ENCODE assay signal across 8 cellular contexts in genomic region chr2:98730851-98731708, GRCh38. TPM values are rescaled to one million over a fixed set of nuclear protein-coding genes. Genes with fewer than 3 reads are reported as not detected.
A peak's percentile ranks its signal among the peaks of the same experiment; 100 is the strongest.
DNase-seq lines count a peak whose midpoint lies in the region; ATAC-seq, FAIRE-seq and TF ChIP-seq lines count a peak whose summit lies in the region.

MGAT4A (minus strand) TSS chr2:98731132; CDS start chr2:98726332, 4,800 bp downstream.

- H3K79me2 ChIP-seq in mammary epithelial cell (ENCODE audit: insufficient read depth, low read length) (no peaks in the 10 kb centered on the region), keratinocyte (ENCODE audit: control insufficient read depth, insufficient read depth, low read length) (no peaks in the 10 kb centered on the region)

- H3K27ac ChIP-seq in VCaP (peak within 1 kb of the TSS; percentile 78), mammary epithelial cell (ENCODE audit: insufficient read depth, low read depth, low read length) (no peak within 1 kb of the TSS), keratinocyte (ENCODE audit: control insufficient read depth, insufficient read depth, low read length) (no peak within 1 kb of the TSS)

- ATAC-seq in GM21619 (IDR thresholded peaks at IDR 0.05; ENCODE audit: unreplicated experiment): peak; percentile 71

- FAIRE-seq in keratinocyte (lab: Jason Lieb, UNC): no peak

- in situ Hi-C loops in mammary epithelial cell (cut with MboI; ENCODE audit: low sequenced_read_pairs in 2 of 2): no loop called here

- H3K9me1 ChIP-seq in keratinocyte (ENCODE audit: control insufficient read depth, extremely low read depth, insufficient read depth, low read length): no peaks in the 10 kb centered on the region

- TF ChIP-seq CTCF in VCaP (conservative IDR thresholded peaks at IDR 0.05): peak; percentile 39
- peak in 1 of 2 donors; percentile 43 for TF ChIP-seq CTCF in mammary epithelial cell (conservative IDR thresholded peaks at IDR 0.05 in 1 of 2, IDR thresholded peaks at IDR 0.05 in 1 of 2; ENCODE audit: extremely low read depth in 1 of 2, insufficient read depth in 1 of 2, low read depth in 1 of 2, low read length in 2 of 2)
- TF ChIP-seq CTCF in keratinocyte (optimal IDR thresholded peaks at IDR 0.05 in 1 of 3, IDR thresholded peaks at IDR 0.05 in 1 of 3, conservative IDR thresholded peaks at IDR 0.05 in 1 of 3; ENCODE audit: extremely low read depth in 1 of 3, insufficient read depth in 2 of 3, low read length in 3 of 3): peak in 1 of 3 experiments; percentile 31

- BruUV-seq in mammary epithelial cell (replicated peaks; lab: Mats Ljungman, UMichigan): no TSS peak

- no peaks in the 10 kb centered on the region for H3K9me3 ChIP-seq in mammary epithelial cell (replicated peaks; ENCODE audit: insufficient read depth, low read length)
- H3K9me3 ChIP-seq in keratinocyte (ENCODE audit: control insufficient read depth, low read depth, low read length): no peaks in the 10 kb centered on the region

- peak within 1 kb of the TSS; percentile 21 for H3K9ac ChIP-seq in mammary epithelial cell (ENCODE audit: insufficient read depth, low read length)
- H3K9ac ChIP-seq in keratinocyte (ENCODE audit: control insufficient read depth, extremely low read depth, insufficient read depth, low read length): peak within 1 kb of the TSS; percentile 64

- H3K4me3 ChIP-seq in mammary epithelial cell (replicated peaks in 1 of 3; ENCODE audit: insufficient read depth in 1 of 3, low read depth in 2 of 3, low read length in 3 of 3): peak within 1 kb of the TSS; percentile 65 to 72 (median 68)
- peak within 1 kb of the TSS; percentile 45 to 72 (median 67) for H3K4me3 ChIP-seq in keratinocyte (ENCODE audit: control insufficient read depth in 2 of 3, extremely low read depth in 1 of 3, insufficient read depth in 2 of 3, low read depth in 1 of 3, low read length in 3 of 3)

- DNase-seq in GM04504 (ENCODE audit: low read depth) (peak; percentile 2), Kasumi-1 (lab: John Stamatoyannopoulos, UW) (peak; percentile 48 to 53), mammary epithelial cell (peak; percentile 43), keratinocyte (ENCODE audit: low read depth, low spot score) (no peak)
- DNase-seq in stimulated activated CD4-positive, alpha-beta T cell treated with anti-CD3 and anti-CD28 coated beads, Interleukin-15, amount 100 ng/mL, for 1 hour (ENCODE audit: low read depth in 1 of 2, low spot score in 1 of 2): peak; percentile 60 to 70
- DNase-seq in NK-92 treated with Interleukin-12 subunit alpha and Interleukin-12 subunit beta, amount 100 ng/mL, for 24 hours (lab: John Stamatoyannopoulos, UW): no peak

- H3K4me1 ChIP-seq in mammary epithelial cell (ENCODE audit: insufficient read depth, low read length) (peaks cover 15% of the 10 kb centered on the region), keratinocyte (ENCODE audit: control insufficient read depth, extremely low read depth, insufficient read depth, low read length) (peaks cover 7% of the 10 kb centered on the region)

- no peaks in the 10 kb centered on the region for H4K20me1 ChIP-seq in mammary epithelial cell (ENCODE audit: insufficient read depth, low read length)
- no peaks in the 10 kb centered on the region for H4K20me1 ChIP-seq in keratinocyte (ENCODE audit: control insufficient read depth, extremely low read depth, insufficient read depth, low read length)

- no peaks in the 10 kb centered on the region for H3K27me3 ChIP-seq in mammary epithelial cell (ENCODE audit: insufficient read depth, low read length)
- peaks cover 5% of the 10 kb centered on the region for H3K27me3 ChIP-seq in keratinocyte (ENCODE audit: control insufficient read depth, extremely low read depth, insufficient read depth, low read length)

- intact Hi-C loops in mammary epithelial cell (cut with micrococcal nuclease): loop anchor here (1.0 to 10.0 kb wide), 5 partner anchors 66 to 336 kb away; no protein-coding TSS in a partner anchor

- H2AFZ ChIP-seq in mammary epithelial cell (ENCODE audit: low read depth, low read length) (peak within 1 kb of the TSS; percentile 97), keratinocyte (ENCODE audit: control insufficient read depth, low read length) (peak within 1 kb of the TSS; percentile 49)

- no peaks in the 10 kb centered on the region for H3K36me3 ChIP-seq in mammary epithelial cell (ENCODE audit: insufficient read depth, low read length)
- no peaks in the 10 kb centered on the region for H3K36me3 ChIP-seq in keratinocyte (ENCODE audit: control insufficient read depth in 2 of 2, extremely low read depth in 1 of 2, insufficient read depth in 2 of 2, low read length in 2 of 2)

- CTCF ChIA-PET in mammary epithelial cell (lab: Charles Lee; ENCODE audit: low non-redundant PET): interaction anchor here (0.6 to 1.1 kb wide), 3 partner anchors 82 to 976 kb away, joined by 5 to 8 read pairs (median 6); no protein-coding TSS in a partner anchor

- peak within 1 kb of the TSS; percentile 95 for H3K4me2 ChIP-seq in mammary epithelial cell (ENCODE audit: insufficient read depth, low read depth, low read length)
- peak within 1 kb of the TSS; percentile 93 for H3K4me2 ChIP-seq in keratinocyte (ENCODE audit: control insufficient read depth, extremely low read depth, insufficient read depth, low read depth, low read length)

- 2% methylated on average over 12 of the region's 133 CpGs for WGBS in mammary epithelial cell (ENCODE audit: low coverage, missing lambda C conversion rate)

- dilution Hi-C loops in mammary epithelial cell (cut with HindIII; ENCODE audit: low sequenced_read_pairs): no loop called here
- dilution Hi-C loops in keratinocyte (cut with MboI; ENCODE audit: extremely low pct_ligation_motif_present, low sequenced_read_pairs): no loop called here

RNA-seq across cellular contexts. Expression of gene MGAT4A, which starts in this region (rescaled TPM):
- total RNA-seq in mammary epithelial cell: 1 to 10 TPM; 2.0 to 4.3 TPM
- polyA plus RNA-seq in mammary epithelial cell (0.79 TPM), keratinocyte (0.17 to 0.81 TPM (median 0.27 TPM) in 3 replicates)
- polyA minus RNA-seq in mammary epithelial cell (2.3 TPM), keratinocyte (0.10 to 0.74 TPM (median 0.40 TPM) in 3 replicates)
- polyA plus RNA-seq in keratinocyte (2011; ENCODE audit: low read depth): 2.5 TPM
- polyA plus RNA-seq in keratinocyte (2011; cell fraction: cytosol; rRNA removed): 0.12 and 1.1 TPM in 2 replicates
- polyA plus RNA-seq in keratinocyte (2011; cell fraction: nucleus; rRNA removed): 0.23 and 0.67 TPM in 2 replicates
- 0.22 and 1.7 TPM in 2 replicates for polyA plus RNA-seq in keratinocyte (2012; ENCODE audit: low replicate concordance)
- 0.38 TPM for polyA minus RNA-seq in keratinocyte (2011; cell fraction: cytosol; rRNA and poly(A)+ RNA removed)
- polyA minus RNA-seq in keratinocyte (2011; cell fraction: nucleus; rRNA and poly(A)+ RNA removed): 0.32 and 0.54 TPM in 2 replicates

Comparison
In these comparisons a context has a peak if more than half of its experiments do, and no peak if none do; other contexts are left out.
1. DNase-seq: peak in GM04504 (single experiment), Kasumi-1 (2 of 2), mammary epithelial cell (single experiment) and stimulated activated CD4-positive, alpha-beta T cell treated with anti-CD3 and anti-CD28 coated beads, Interleukin-15, amount 100 ng/mL, for 1 hour (2 of 2); none in keratinocyte (single experiment) and NK-92 treated with Interleukin-12 subunit alpha and Interleukin-12 subunit beta, amount 100 ng/mL, for 24 hours (single experiment).